Comparison of ENCODE assay signal across 19 cellular contexts in the genomic region with DNA sequence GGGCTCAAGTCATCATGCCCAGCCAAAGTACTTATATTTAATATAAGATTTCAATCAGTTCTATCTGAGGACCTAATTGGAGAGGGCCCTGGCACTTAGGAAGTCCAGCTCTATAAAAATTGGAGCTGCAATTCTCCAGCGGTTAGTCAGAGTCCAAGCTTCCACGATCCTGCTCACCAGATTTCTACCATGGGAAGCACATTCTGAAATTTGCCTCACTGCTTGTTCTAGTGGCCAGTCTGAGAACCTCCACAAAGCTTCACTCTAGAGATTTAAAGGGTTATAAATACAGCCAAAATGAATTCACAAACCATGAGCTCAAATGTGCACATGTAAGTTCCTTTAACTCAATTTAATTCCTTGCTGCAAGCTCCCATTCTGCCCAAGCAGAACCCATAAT. TPM values are rescaled to one million over a fixed set of nuclear protein-coding genes. Genes with fewer than 3 reads are reported as not detected.
DNase-seq lines count a peak whose midpoint lies in the region; ATAC-seq and TF ChIP-seq lines count a peak whose summit lies in the region.
"Had no signal": no experiment of that assay in that cellular context is flagged by ENCODE, and none has a peak within 500 bp of the region (broad histone marks: within the 10 kb centered on the region; RNA-seq: fewer than 3 reads in every experiment).

No MANE protein-coding gene starts in this region.

- H3K4me1 ChIP-seq in GM23338 (ENCODE audit: insufficient read depth) (peaks cover 44% of the 10 kb centered on the region), mesenchymal stem cell (ENCODE audit: control insufficient read depth, insufficient read depth, low read depth, low read length) (no peaks in the 10 kb centered on the region)
- H3K4me1 ChIP-seq: stomach had no signal

- TF ChIP-seq CTCF in AG09309 (IDR thresholded peaks at IDR 0.05; ENCODE audit: control insufficient read depth, insufficient read depth, low read depth, low read length, missing control alignments), result peak; percentile 48
- TF ChIP-seq CTCF in GM23338 (conservative IDR thresholded peaks at IDR 0.05; ENCODE audit: low read depth in 2 of 2), result no peak

- H3K4me3 Mint-ChIP-seq in GM23338, result no peak overlapping the region
- H3K4me3 Mint-ChIP-seq: brain, CD14-positive monocyte, IgD-negative memory B cell had no signal

- H3K14ac ChIP-seq in mesenchymal stem cell (ENCODE audit: low read length in 2 of 2), result no peak overlapping the region

- no peak overlapping the region for H2BK120ac ChIP-seq in mesenchymal stem cell (ENCODE audit: low read depth, low read length)

- no peaks in the 10 kb centered on the region for H3K9me2 ChIP-seq in GM23338 (ENCODE audit: insufficient read depth)

- H3K79me1 ChIP-seq in mesenchymal stem cell (replicated peaks; ENCODE audit: low read length, poor library complexity, severe bottlenecking), result no peaks in the 10 kb centered on the region

- H3K4me3 ChIP-seq in AG09309 (ENCODE audit: control insufficient read depth, low read depth, low read length) (no peak overlapping the region), GM23338 (no peak overlapping the region), mesenchymal stem cell (ENCODE audit: insufficient read depth in 1 of 2, low read depth in 1 of 2, low read length in 2 of 2) (no peak overlapping the region)
- H3K4me3 ChIP-seq: skin epidermis, stomach had no signal

- no peak overlapping the region for H4K8ac ChIP-seq in mesenchymal stem cell (ENCODE audit: low read length)

- no peaks in the 10 kb centered on the region for H3K9me3 ChIP-seq in mesenchymal stem cell (ENCODE audit: control insufficient read depth, low read length)
- H3K9me3 ChIP-seq: stomach had no signal

- H2BK5ac ChIP-seq in mesenchymal stem cell (ENCODE audit: low read depth, low read length, poor library complexity, severe bottlenecking), result no peak overlapping the region

- H2BK12ac ChIP-seq in mesenchymal stem cell (ENCODE audit: low read length in 2 of 2), result no peak overlapping the region

- DNase-seq in AG09309 (ENCODE audit: low read depth), result peak; percentile 77
- DNase-seq in GM23338 (ENCODE audit: low spot score), result no peak
- no peak for DNase-seq in mesenchymal stem cell
- no peak for DNase-seq in ecto neural progenitor cell (ENCODE audit: low spot score)
- no peak for DNase-seq in activated CD8-positive, alpha-beta memory T cell treated with anti-CD3 and anti-CD28 coated beads, Interleukin-2, amount 50 U/mL, for 48 hours
- DNase-seq in NCI-H774 (lab: John Stamatoyannopoulos, UW), result no peak
- DNase-seq: effector CD4-positive, alpha-beta T cell; foreskin melanocyte; mesendoderm; NCI-H1436; NCI-H446 treated with DMSO at 0.1 percent for 48 hours; stomach had no signal

- H3K27ac ChIP-seq in GM23338 (ENCODE audit: low read depth) (no peak overlapping the region), mesenchymal stem cell (ENCODE audit: low read length, poor library complexity, severe bottlenecking) (no peak overlapping the region)
- H3K27ac ChIP-seq: skin epidermis, stomach had no signal

- ATAC-seq in GM23338 (no peak), SK-N-SH treated with all-trans-retinoic acid at 6 μM for 48 hours (peak; percentile 37; the same call in 1 of the 3 replicates), HG02981 (IDR thresholded peaks at IDR 0.05; ENCODE audit: unreplicated experiment) (no peak)

- H3K9ac ChIP-seq in mesenchymal stem cell (ENCODE audit: low read length), result peak overlapping the region; percentile 36

- no peak overlapping the region for H3K4ac ChIP-seq in mesenchymal stem cell (ENCODE audit: low read depth in 1 of 2, low read length in 2 of 2)

- peak overlapping the region; percentile 56; the same call in 1 of the 2 replicates for H2AFZ ChIP-seq in GM23338
- H2AFZ ChIP-seq in mesenchymal stem cell (ENCODE audit: low read depth, low read length), result no peak overlapping the region

- no peak overlapping the region for H2AK5ac ChIP-seq in mesenchymal stem cell (ENCODE audit: low read length, severe bottlenecking)

- H3F3A ChIP-seq in GM23338 (replicated peaks; ENCODE audit: low read depth), result no peaks in the 10 kb centered on the region

- peaks cover 8% of the 10 kb centered on the region; the same call in 1 of the 3 replicates for H3K9me3 Mint-ChIP-seq in GM23338
- H3K9me3 Mint-ChIP-seq: CD14-positive monocyte, IgD-negative memory B cell had no signal

- no peaks in the 10 kb centered on the region for H3K79me2 ChIP-seq in GM23338 (replicated peaks; ENCODE audit: insufficient read depth)

- no peak overlapping the region for H4K91ac ChIP-seq in mesenchymal stem cell (ENCODE audit: low read length)

- peaks cover 8% of the 10 kb centered on the region; the same call in 2 of the 3 replicates for H3K36me3 Mint-ChIP-seq in GM23338 (ENCODE audit: low read depth)
- H3K36me3 Mint-ChIP-seq: brain, CD14-positive monocyte had no signal

- H3K27ac Mint-ChIP-seq in GM23338, result no peak overlapping the region
- H3K27ac Mint-ChIP-seq: brain, CD14-positive monocyte had no signal

- no peak overlapping the region for H3K18ac ChIP-seq in mesenchymal stem cell (ENCODE audit: low read depth in 1 of 2, low read length in 2 of 2)

- peaks cover 13% of the 10 kb centered on the region for H3K27me3 Mint-ChIP-seq in GM23338 (ENCODE audit: insufficient read depth, low read depth, poor library complexity)

- H3K4me1 Mint-ChIP-seq in GM23338, result peaks cover 67% of the 10 kb centered on the region

- no peaks in the 10 kb centered on the region for H4K20me1 ChIP-seq in GM23338 (replicated peaks; ENCODE audit: insufficient read depth)

- no peak overlapping the region for H2BK15ac ChIP-seq in mesenchymal stem cell (ENCODE audit: low read depth, poor library complexity, severe bottlenecking)

- no peaks in the 10 kb centered on the region for H3K27me3 ChIP-seq in GM23338 (ENCODE audit: insufficient read depth)
- H3K27me3 ChIP-seq in mesenchymal stem cell (ENCODE audit: control insufficient read depth in 1 of 2, insufficient read depth in 1 of 2, low read length in 2 of 2), result peaks cover 13% of the 10 kb centered on the region in 2 experiments

- no peak overlapping the region for H3K23ac ChIP-seq in mesenchymal stem cell (ENCODE audit: low read length in 2 of 2)

- no peaks in the 10 kb centered on the region for H3K36me3 ChIP-seq in GM23338 (ENCODE audit: insufficient read depth)
- no peaks in the 10 kb centered on the region for H3K36me3 ChIP-seq in mesenchymal stem cell (ENCODE audit: control insufficient read depth in 1 of 2, insufficient read depth in 2 of 2, low read depth in 1 of 2, low read length in 2 of 2)
- H3K36me3 ChIP-seq: stomach had no signal

- no peak overlapping the region for H3K4me2 ChIP-seq in GM23338
- no peak overlapping the region for H3K4me2 ChIP-seq in mesenchymal stem cell (ENCODE audit: low read length, poor library complexity, severe bottlenecking)

- WGBS in mesenchymal stem cell, result 75% methylated on average over 2 of the region's 2 CpGs

TF ChIP-seq in GM23338, 12 proteins besides CTCF, POLR2A, EP300 and RAD21 (continues in another document):
- TF ChIP-seq POLR2AphosphoS5 (IDR thresholded peaks at IDR 0.05; ENCODE audit: low read depth) (no peak), ZNF114 (CRISPR knock-in tag; IDR thresholded peaks at IDR 0.05) (no peak), ZNF331 (CRISPR knock-in tag; IDR thresholded peaks at IDR 0.05; ENCODE audit: low read depth) (no peak)
- TF ChIP-seq, protein P1, sequence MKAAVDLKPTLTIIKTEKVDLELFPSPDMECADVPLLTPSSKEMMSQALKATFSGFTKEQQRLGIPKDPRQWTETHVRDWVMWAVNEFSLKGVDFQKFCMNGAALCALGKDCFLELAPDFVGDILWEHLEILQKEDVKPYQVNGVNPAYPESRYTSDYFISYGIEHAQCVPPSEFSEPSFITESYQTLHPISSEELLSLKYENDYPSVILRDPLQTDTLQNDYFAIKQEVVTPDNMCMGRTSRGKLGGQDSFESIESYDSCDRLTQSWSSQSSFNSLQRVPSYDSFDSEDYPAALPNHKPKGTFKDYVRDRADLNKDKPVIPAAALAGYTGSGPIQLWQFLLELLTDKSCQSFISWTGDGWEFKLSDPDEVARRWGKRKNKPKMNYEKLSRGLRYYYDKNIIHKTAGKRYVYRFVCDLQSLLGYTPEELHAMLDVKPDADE (IDR thresholded peaks at IDR 0.05), result no peak

TF ChIP-seq in SK-N-SH treated with all-trans-retinoic acid at 6 μM for 48 hours, 23 proteins besides CTCF, POLR2A, EP300 and RAD21:
- TF ChIP-seq ARNTL (CRISPR knock-in tag; IDR thresholded peaks at IDR 0.05; ENCODE audit: borderline replicate concordance, low read depth), result no peak
TF ChIP-seq in SK-N-SH treated with all-trans-retinoic acid at 6 μM for 48 hours: peak in this region for 0.

RNA-seq across cellular contexts. Expression of a gene that starts 33.5 kb away (rescaled TPM):
- 0.12 TPM in 1 of 2 replicates, not detected in the other for total RNA-seq in GM23338 (2014; rRNA removed; shearing (Covaris generic))
- polyA plus RNA-seq in GM23338 (2016; fragmentation: Nextera tagmentation; extraction: Ambion mirVana), result not detected in 2 replicates
- 0.03 TPM for polyA plus RNA-seq in mesenchymal stem cell (2013, experiment 1 of 2)
- 0.03 TPM for polyA plus RNA-seq in mesenchymal stem cell (2013, experiment 2 of 2)
- polyA plus RNA-seq: CD14-positive monocyte had no signal

RNA-seq across cellular contexts. Expression of a gene that starts 43.3 kb away (rescaled TPM):
- total RNA-seq in GM23338 (2014; rRNA removed; shearing (Covaris generic)), result 91.3 and 91.4 TPM in 2 replicates
- polyA plus RNA-seq in GM23338 (2016; fragmentation: Nextera tagmentation; extraction: Ambion mirVana), result 228 and 230 TPM in 2 replicates
- polyA plus RNA-seq in mesenchymal stem cell (2013, experiment 1 of 2), result 57.8 TPM
- polyA plus RNA-seq in mesenchymal stem cell (2013, experiment 2 of 2), result 58.5 TPM

RNA-seq across cellular contexts. Expression of a gene that starts 44.2 kb away (rescaled TPM):
- 339 and 346 TPM in 2 replicates for total RNA-seq in GM23338 (2014; rRNA removed; shearing (Covaris generic))
- polyA plus RNA-seq in GM23338 (2016; fragmentation: Nextera tagmentation; extraction: Ambion mirVana), result 200 and 222 TPM in 2 replicates
- 92.8 TPM for polyA plus RNA-seq in mesenchymal stem cell (2013, experiment 1 of 2)
- 97.3 TPM for polyA plus RNA-seq in mesenchymal stem cell (2013, experiment 2 of 2)

RNA-seq across cellular contexts. Expression of a gene that starts 57.2 kb away (rescaled TPM):
- total RNA-seq in GM23338 (2014; rRNA removed; shearing (Covaris generic)), result 0.03 and 0.08 TPM in 2 replicates
- not detected in 2 replicates for polyA plus RNA-seq in GM23338 (2016; fragmentation: Nextera tagmentation; extraction: Ambion mirVana)
- not detected for polyA plus RNA-seq in mesenchymal stem cell (2013, experiment 1 of 2)
- polyA plus RNA-seq in mesenchymal stem cell (2013, experiment 2 of 2), result not detected
- total RNA-seq: activated CD8-positive, alpha-beta memory T cell treated with anti-CD3 and anti-CD28 coated beads for 36 hours had no signal
- polyA plus RNA-seq: CD14-positive monocyte, IgD-negative memory B cell had no signal
